ENCODE assay signal across 8 cellular contexts in the genomic region with DNA sequence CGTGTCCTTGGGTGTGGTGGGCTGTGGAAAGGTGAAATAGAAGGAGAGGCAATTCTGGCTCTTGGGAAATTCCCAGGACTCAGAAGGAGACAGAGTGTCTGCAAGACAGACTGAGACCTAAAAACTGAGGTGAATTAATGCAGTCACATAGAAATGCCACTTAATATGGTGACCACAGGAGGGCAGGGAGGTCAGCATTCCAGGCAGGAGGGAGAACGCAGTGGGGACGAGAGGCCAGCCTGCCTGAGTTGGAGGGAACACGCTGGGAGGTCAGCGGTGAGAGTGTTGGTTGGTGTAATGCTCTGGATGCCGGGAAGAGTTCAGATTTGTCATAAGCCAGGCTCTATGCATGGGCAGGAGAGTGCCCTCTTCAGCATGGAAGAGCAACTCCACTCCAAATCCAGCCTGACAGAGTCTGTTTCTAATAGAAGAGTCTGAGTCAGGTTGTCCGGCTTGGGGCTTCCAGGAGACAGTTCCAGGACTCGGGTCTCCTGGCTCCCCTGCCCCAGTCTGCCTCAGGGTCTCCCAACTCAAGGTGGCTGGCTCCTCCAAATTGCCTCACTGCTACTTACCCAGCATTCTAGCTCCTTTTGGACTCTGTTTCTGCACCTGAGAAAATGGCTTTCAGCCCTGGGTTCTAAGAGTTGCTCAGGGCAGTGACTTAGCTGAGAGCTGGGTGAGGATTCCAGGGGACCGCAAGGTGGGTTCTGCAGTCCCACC. TPM values are rescaled to one million over a fixed set of nuclear protein-coding genes. Genes with fewer than 3 reads are reported as not detected.
A peak's percentile ranks its signal among the peaks of the same experiment; 100 is the strongest.
DNase-seq lines count a peak whose midpoint lies in the region; ATAC-seq, FAIRE-seq and TF ChIP-seq lines count a peak whose summit lies in the region.

No MANE protein-coding gene starts in this region.

- no peaks in the 10 kb centered on the region for H3F3A ChIP-seq in SK-N-SH (replicated peaks; ENCODE audit: insufficient read depth)

- no peak overlapping the region for H3K27ac Mint-ChIP-seq in Calu3 (ENCODE audit: unreplicated experiment)

- peak overlapping the region; percentile 53; the same call in 1 of the 2 replicates for H3K4me2 ChIP-seq in SK-N-SH

- peak overlapping the region; percentile 19 to 44 for H3K27ac ChIP-seq in SK-N-SH (ENCODE audit: low read depth in 2 of 2, low read length in 1 of 2)
- H3K27ac ChIP-seq in foreskin keratinocyte: no peak overlapping the region
- peak overlapping the region; percentile 78 for H3K27ac ChIP-seq in psoas muscle

- DNase-seq in Calu3 (peak; percentile 59), HTR-8/SVneo (ENCODE audit: insufficient read length, low spot score) (peak; percentile 51), SK-N-SH (peak; percentile 77), foreskin keratinocyte (peak; percentile 32 to 40), psoas muscle (peak; percentile 48 to 66), NAMALWA (ENCODE audit: low spot score) (no peak)
- DNase-seq in activated CD4-positive, alpha-beta T cell treated with anti-CD3 and anti-CD28 coated beads, Interleukin-2, amount 50 U/mL, for 48 hours: no peak

- H3K4me3 ChIP-seq in SK-N-SH (ENCODE audit: low read depth in 2 of 2, low read length in 1 of 2) (no peak overlapping the region), psoas muscle (no peak overlapping the region)

- H3K9ac ChIP-seq in SK-N-SH: no peak overlapping the region

- no peaks in the 10 kb centered on the region for H3K9me2 ChIP-seq in SK-N-SH

- H3K9me3 ChIP-seq in SK-N-SH: no peaks in the 10 kb centered on the region
- H3K9me3 ChIP-seq in psoas muscle: no peaks in the 10 kb centered on the region

- POLR2A ChIA-PET in SK-N-SH (lab: Yijun Ruan, JAX): no interaction called here

- 27% methylated on average over 9 of the region's 9 CpGs for WGBS in SK-N-SH (ENCODE audit: low lambda C conversion rate)
- WGBS in psoas muscle, 3 donors: 22 to 43% (median 34%) methylated on average over 9 of the region's 9 CpGs

- no TSS peak for BruUV-seq in Calu3 (replicated peaks; lab: Mats Ljungman, UMichigan)

- no peaks in the 10 kb centered on the region for H3K36me3 Mint-ChIP-seq in Calu3 (ENCODE audit: insufficient read depth, unreplicated experiment)

- H3K4me3 Mint-ChIP-seq in Calu3 (ENCODE audit: low read depth, unreplicated experiment): no peak overlapping the region

- H3K27me3 ChIP-seq in SK-N-SH (ENCODE audit: insufficient read depth): no peaks in the 10 kb centered on the region
- peaks cover 39% of the 10 kb centered on the region for H3K27me3 ChIP-seq in foreskin keratinocyte
- no peaks in the 10 kb centered on the region for H3K27me3 ChIP-seq in psoas muscle (ENCODE audit: insufficient read depth in 3 of 3, low read length in 2 of 3)

- no peaks in the 10 kb centered on the region for H3K79me2 ChIP-seq in SK-N-SH (ENCODE audit: insufficient read depth)

- TF ChIP-seq EP300 in SK-N-SH (IDR thresholded peaks at IDR 0.05; ENCODE audit: borderline replicate concordance in 1 of 2, low read depth in 1 of 2, low read length in 1 of 2): no peak

- H3K27me3 Mint-ChIP-seq in Calu3 (ENCODE audit: unreplicated experiment): peaks cover 88% of the 10 kb centered on the region

- TF ChIP-seq CTCF in Calu3 (IDR thresholded peaks at IDR 0.05; ENCODE audit: unreplicated experiment) (peak; percentile 37), SK-N-SH (IDR thresholded peaks at IDR 0.05) (peak; percentile 73), foreskin keratinocyte (conservative IDR thresholded peaks at IDR 0.05) (peak; percentile 83), psoas muscle (IDR thresholded peaks at IDR 0.05) (peak; percentile 63)

- no peaks in the 10 kb centered on the region for H3K36me3 ChIP-seq in SK-N-SH (replicated peaks in 1 of 2; ENCODE audit: control insufficient read depth in 1 of 2, insufficient read depth in 2 of 2, low read length in 1 of 2)
- no peaks in the 10 kb centered on the region for H3K36me3 ChIP-seq in psoas muscle (ENCODE audit: insufficient read depth in 1 of 2, low read depth in 1 of 2)

- CTCF ChIA-PET in Calu3 (lab: Charles Lee) (no interaction called here), SK-N-SH (lab: Yijun Ruan, JAX) (interaction anchor here (0.7 to 3.1 kb wide), 19 partner anchors 8 to 213 kb away, joined by 3 to 26 read pairs (median 4); no protein-coding TSS in a partner anchor)

- ATAC-seq in foreskin keratinocyte (peak; percentile 91), psoas muscle (peak; percentile 92 to 97 (median 94)), HG02970 (IDR thresholded peaks at IDR 0.05; ENCODE audit: low FRiP score, unreplicated experiment) (no peak)

- FAIRE-seq in HTR-8/SVneo (lab: Jason Lieb, UNC): no peak

- no peaks in the 10 kb centered on the region for H3K9me3 Mint-ChIP-seq in Calu3 (ENCODE audit: low read depth, unreplicated experiment)

- H2AFZ ChIP-seq in SK-N-SH (ENCODE audit: low read depth): peak overlapping the region; percentile 79

- TF ChIP-seq RAD21 in SK-N-SH (IDR thresholded peaks at IDR 0.05; ENCODE audit: low read length): peak; percentile 69

- H4K20me1 ChIP-seq in SK-N-SH (ENCODE audit: insufficient read depth): no peaks in the 10 kb centered on the region

- H3K4me1 Mint-ChIP-seq in Calu3 (ENCODE audit: low read depth, unreplicated experiment): peaks cover 9% of the 10 kb centered on the region

- intact Hi-C loops in Calu3 (cut with micrococcal nuclease; ENCODE audit: unreplicated experiment) (loop anchor here (1.0 kb wide), 1 partner anchor 36 kb away; no protein-coding TSS in a partner anchor), psoas muscle (cut with DNase I) (loop anchor here in 1 of 2 donors (5.0 kb wide), 1 partner anchor 33 kb away; the partner anchor contains the start of gene TMEM9)

- H3K4me1 ChIP-seq in SK-N-SH (ENCODE audit: control insufficient read depth in 1 of 2, insufficient read depth in 2 of 2, low read depth in 1 of 2, low read length in 1 of 2) (peaks cover 10 to 16% of the 10 kb centered on the region in 2 experiments; a peak in 3 of 4 replicates), foreskin keratinocyte (no peaks in the 10 kb centered on the region), psoas muscle (peaks cover 50% of the 10 kb centered on the region)

TF ChIP-seq in SK-N-SH, 30 proteins besides CTCF, POLR2A, EP300 and RAD21 (continues in another document):
- no peak for TF ChIP-seq CHD2 (IDR thresholded peaks at IDR 0.05; ENCODE audit: low read length, partially characterized antibody)
- TF ChIP-seq RFX5 (IDR thresholded peaks at IDR 0.05; ENCODE audit: low read length): no peak
- no peak for TF ChIP-seq GABPA (IDR thresholded peaks at IDR 0.05; ENCODE audit: low read depth)
- TF ChIP-seq NFIC (IDR thresholded peaks at IDR 0.05; ENCODE audit: borderline replicate concordance): no peak
- no peak for TF ChIP-seq PBX3 (IDR thresholded peaks at IDR 0.05)
- no peak for TF ChIP-seq MEF2A (IDR thresholded peaks at IDR 0.05; ENCODE audit: borderline replicate concordance, low read depth)
- no peak for TF ChIP-seq FOXJ3 (CRISPR knock-in tag; IDR thresholded peaks at IDR 0.05)
- peak; percentile 43; the same call in 1 of the 2 replicates for TF ChIP-seq MAX (IDR thresholded peaks at IDR 0.05; ENCODE audit: low read depth)
- TF ChIP-seq NRF1 (IDR thresholded peaks at IDR 0.05; ENCODE audit: low read depth, low read length): no peak
- TF ChIP-seq TAF1 (IDR thresholded peaks at IDR 0.05; ENCODE audit: borderline replicate concordance, low read depth, low read length): no peak
- TF ChIP-seq EZH2phosphoT487 (IDR thresholded peaks at IDR 0.05; ENCODE audit: borderline replicate concordance, low read depth): no peak
- no peak for TF ChIP-seq GATA2 (CRISPR knock-in tag; IDR thresholded peaks at IDR 0.05)
- TF ChIP-seq FOSL2 (IDR thresholded peaks at IDR 0.05; ENCODE audit: borderline replicate concordance, low read depth): no peak

RNA-seq across cellular contexts. Expression of gene IGFN1, which starts 5.7 kb away (rescaled TPM):
- total RNA-seq in Calu3 (2022) (not detected in 2 replicates), foreskin keratinocyte (not detected in 2 replicates), psoas muscle (100 to 1,000 TPM in 3 of 4 donors, 10 to 100 TPM in 1; 29.3 to 442 (median 247) TPM)
- polyA plus RNA-seq in SK-N-SH (2012; rRNA removed) (0.08 and 0.18 TPM in 2 replicates), foreskin keratinocyte (not detected in 2 replicates), psoas muscle (10 to 100 TPM in 2 of 3 donors, 1 to 10 TPM in 1; 2.7 to 33.1 (median 22.0) TPM)
- 0.03 and 0.04 TPM in 2 replicates for polyA plus RNA-seq in SK-N-SH (2012; cell fraction: cytosol; rRNA removed)
- 0.46 and 0.90 TPM in 2 replicates for polyA plus RNA-seq in SK-N-SH (2012; cell fraction: nucleus; rRNA removed)

RNA-seq across cellular contexts. Expression of gene TMEM9, which starts 30.6 kb away (rescaled TPM):
- 84.0 and 99.5 TPM in 2 replicates for total RNA-seq in Calu3 (2022)
- polyA plus RNA-seq in SK-N-SH (2012; rRNA removed): 126 and 160 TPM in 2 replicates
- 72.5 and 122 TPM in 2 replicates for polyA plus RNA-seq in SK-N-SH (2012; cell fraction: cytosol; rRNA removed)
- 97.8 and 148 TPM in 2 replicates for polyA plus RNA-seq in SK-N-SH (2012; cell fraction: nucleus; rRNA removed)
- total RNA-seq in foreskin keratinocyte: 35.2 and 48.1 TPM in 2 replicates
- polyA plus RNA-seq in foreskin keratinocyte: 52.1 and 71.2 TPM in 2 replicates
- 10 to 100 TPM; 11.9 to 46.3 (median 32.3) TPM for total RNA-seq in psoas muscle
- polyA plus RNA-seq in psoas muscle: 10 to 100 TPM in 2 of 3 donors, 1 to 10 TPM in 1; 7.2 to 23.4 (median 12.9) TPM

RNA-seq across cellular contexts. Expression of gene ASCL5, which starts 57.9 kb away (rescaled TPM):
- total RNA-seq in Calu3 (2022) (0.27 TPM in 1 of 2 replicates, not detected in the other), foreskin keratinocyte (not detected in 2 replicates), psoas muscle (under 1 TPM in 2 of 4 donors, not detected in 2; 0.26 to 0.30 TPM)
- polyA plus RNA-seq in SK-N-SH (2012; rRNA removed) (0.05 TPM in 1 of 2 replicates, not detected in the other), foreskin keratinocyte (0.04 TPM in 1 of 2 replicates, not detected in the other), psoas muscle (not detected)
- not detected in 2 replicates for polyA plus RNA-seq in SK-N-SH (2012; cell fraction: cytosol; rRNA removed)
- polyA plus RNA-seq in SK-N-SH (2012; cell fraction: nucleus; rRNA removed): 0.04 and 0.06 TPM in 2 replicates

Comparison
In these comparisons a context has a peak if more than half of its experiments do, and no peak if none do; other contexts are left out.
1. DNase-seq: peak in Calu3 (single experiment), HTR-8/SVneo (single experiment), SK-N-SH (single experiment), foreskin keratinocyte (2 of 2) and psoas muscle (2 of 2); none in NAMALWA (single experiment) and activated CD4-positive, alpha-beta T cell treated with anti-CD3 and anti-CD28 coated beads, Interleukin-2, amount 50 U/mL, for 48 hours (0 of 2).
2. RNA of gene IGFN1, which starts 5.7 kb away (total RNA-seq): 29.3 to 442 TPM in psoas muscle; not detected in Calu3 and not detected in foreskin keratinocyte; every median in the first group is over 10 times any median in the second.
3. Peak in every context shown above with its lines, with median percentiles within 50 percentile points of each other: CTCF ChIP-seq.